1 cellular context compared by ENCODE assay signal in the genomic region with DNA sequence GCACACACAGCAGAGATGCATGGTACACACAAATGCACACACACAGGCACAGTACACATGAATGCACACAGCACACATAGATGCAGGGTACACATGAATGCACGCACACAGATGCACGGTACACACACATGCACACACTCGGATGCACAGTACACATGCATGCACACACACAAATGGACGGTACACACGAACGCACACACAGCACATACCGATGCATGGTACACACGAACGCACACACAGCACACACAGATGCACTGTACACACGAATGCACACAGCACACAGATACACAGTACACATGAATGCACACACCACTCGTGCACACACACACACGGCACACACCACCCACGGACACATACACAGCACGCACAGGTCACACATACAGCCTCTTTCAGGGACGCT.
TF ChIP-seq lines count a peak whose summit lies in the region.

No MANE protein-coding gene starts in this region.

TF ChIP-seq in IMR-90, 13 proteins besides CTCF, POLR2A, EP300 and RAD21:
- TF ChIP-seq BHLHE40 (IDR thresholded peaks at IDR 0.05; ENCODE audit: low read depth, low read length): no peak
- no peak for TF ChIP-seq FOS (IDR thresholded peaks at IDR 0.05; ENCODE audit: low read depth, low read length)
- no peak for TF ChIP-seq RFX5 (IDR thresholded peaks at IDR 0.05; ENCODE audit: low read depth, low read length)
- TF ChIP-seq MXI1 (IDR thresholded peaks at IDR 0.05; ENCODE audit: borderline replicate concordance, low read depth, low read length): no peak
- TF ChIP-seq USF2 (IDR thresholded peaks at IDR 0.05; ENCODE audit: low read depth, low read length): no peak
- TF ChIP-seq CEBPB (IDR thresholded peaks at IDR 0.05; ENCODE audit: low read depth, low read length): no peak
- no peak for TF ChIP-seq NFE2L2 (IDR thresholded peaks at IDR 0.05; ENCODE audit: low read depth, low read length)
- no peak for TF ChIP-seq CHD1 (IDR thresholded peaks at IDR 0.05; ENCODE audit: low read depth, low read length)
- no peak for TF ChIP-seq ELK1 (IDR thresholded peaks at IDR 0.05; ENCODE audit: borderline replicate concordance, low read depth, low read length)
- TF ChIP-seq MAFK (IDR thresholded peaks at IDR 0.05; ENCODE audit: low read depth, low read length): no peak
- no peak for TF ChIP-seq MAZ (IDR thresholded peaks at IDR 0.05; ENCODE audit: borderline replicate concordance, low read depth, low read length)
- TF ChIP-seq RCOR1 (IDR thresholded peaks at IDR 0.05; ENCODE audit: insufficient replicate concordance, low read length): no peak
TF ChIP-seq in IMR-90: peak in this region for 0.
